In genomic region chr5:2038337-2039179, GRCh38 we compare ENCODE assay signal across 8 cellular contexts.
A peak's percentile ranks its signal among the peaks of the same experiment; 100 is the strongest.
DNase-seq lines count a peak whose midpoint lies in the region; ATAC-seq and TF ChIP-seq lines count a peak whose summit lies in the region.

No MANE protein-coding gene starts in this region.

- peak overlapping the region; percentile 78 to 79 for H3K27ac ChIP-seq in esophagus (ENCODE audit: low read depth in 2 of 2, low read length in 1 of 2)
- no peak overlapping the region for H3K27ac ChIP-seq in naive thymus-derived CD4-positive, alpha-beta T cell (ENCODE audit: low read depth, low read length)

- POLR2A ChIA-PET in naive thymus-derived CD4-positive, alpha-beta T cell (lab: Charles Lee) = no interaction called here

- no peaks in the 10 kb centered on the region for H3K9me3 ChIP-seq in esophagus (ENCODE audit: control insufficient read depth in 2 of 2, insufficient read depth in 1 of 2, low read depth in 1 of 2, low read length in 1 of 2)
- H3K9me3 ChIP-seq in naive thymus-derived CD4-positive, alpha-beta T cell (ENCODE audit: control insufficient read depth in 2 of 3, low read length in 3 of 3) = no peaks in the 10 kb centered on the region

- intact Hi-C loops in naive thymus-derived CD4-positive, alpha-beta T cell (cut with micrococcal nuclease) = loop anchor here in 1 of 2 donors (1.0 kb wide), 2 partner anchors 301 to 371 kb away; no protein-coding TSS in a partner anchor

- peaks cover 0 to 6% of the 10 kb centered on the region in 2 donors for H3K4me1 ChIP-seq in esophagus (ENCODE audit: control insufficient read depth in 2 of 2, insufficient read depth in 2 of 2, low read length in 1 of 2)
- no peaks in the 10 kb centered on the region for H3K4me1 ChIP-seq in naive thymus-derived CD4-positive, alpha-beta T cell (ENCODE audit: control insufficient read depth in 2 of 2, insufficient read depth in 2 of 2, low read length in 2 of 2)

- no peaks in the 10 kb centered on the region for H3K36me3 Mint-ChIP-seq in naive thymus-derived CD4-positive, alpha-beta T cell

- peaks cover 0 to under 1% of the 10 kb centered on the region in 2 donors for H3K27me3 ChIP-seq in esophagus (ENCODE audit: control insufficient read depth in 1 of 2, insufficient read depth in 2 of 2, low read length in 2 of 2)
- H3K27me3 ChIP-seq in naive thymus-derived CD4-positive, alpha-beta T cell (ENCODE audit: control insufficient read depth in 2 of 2, insufficient read depth in 2 of 2, low read length in 2 of 2) = peaks cover 0 to 8% of the 10 kb centered on the region in 2 donors

- H3K4me1 Mint-ChIP-seq in naive thymus-derived CD4-positive, alpha-beta T cell = no peaks in the 10 kb centered on the region

- CTCF ChIA-PET in naive thymus-derived CD4-positive, alpha-beta T cell (lab: Charles Lee) = no interaction called here

- H3K9me3 Mint-ChIP-seq in naive thymus-derived CD4-positive, alpha-beta T cell = peaks cover 0 to 2% (median 0%) of the 10 kb centered on the region in 11 donors

- TF ChIP-seq CTCF in AG09319 (IDR thresholded peaks at IDR 0.05; ENCODE audit: low read depth, low read length) = peak; percentile 59

- H3K27ac Mint-ChIP-seq in naive thymus-derived CD4-positive, alpha-beta T cell = no peak overlapping the region

- peak overlapping the region; percentile 44 to 77 (median 71) for H3K4me3 Mint-ChIP-seq in naive thymus-derived CD4-positive, alpha-beta T cell

- H3K4me3 ChIP-seq in esophagus (ENCODE audit: low read depth in 1 of 2, low read length in 2 of 2) = peak overlapping the region; percentile 39 to 44
- peak overlapping the region; percentile 42 for H3K4me3 ChIP-seq in naive thymus-derived CD4-positive, alpha-beta T cell (ENCODE audit: low read length)

- H3K36me3 ChIP-seq in esophagus (ENCODE audit: control insufficient read depth in 2 of 2, insufficient read depth in 2 of 2, low read length in 1 of 2) = no peaks in the 10 kb centered on the region
- H3K36me3 ChIP-seq in naive thymus-derived CD4-positive, alpha-beta T cell (ENCODE audit: control insufficient read depth in 2 of 3, insufficient read depth in 3 of 3, low read length in 3 of 3) = no peaks in the 10 kb centered on the region

- no peak for DNase-seq in AG09319 (ENCODE audit: extremely low read depth, low read depth)
- peak; percentile 45 for DNase-seq in NCI-H69 (lab: John Stamatoyannopoulos, UW)
- DNase-seq in activated T-cell treated with anti-CD3 and anti-CD28 coated beads for 1 hour (ENCODE audit: low read depth) = peak; percentile 46
- DNase-seq in naive thymus-derived CD4-positive, alpha-beta T cell = peak; percentile 26 to 73 (median 58)
- DNase-seq in stimulated activated naive CD4-positive, alpha-beta T cell treated with Interleukin-2 at 50 U/mL for 16 hours (lab: John Stamatoyannopoulos, UW) = peak; percentile 48

- WGBS in esophagus, 2 donors = 1 to 3% methylated on average over 41 to 57 of the region's 57 CpGs

- ATAC-seq in GM18907 (IDR thresholded peaks at IDR 0.05; ENCODE audit: unreplicated experiment) (peak; percentile 97), HG03139 (IDR thresholded peaks at IDR 0.05; ENCODE audit: unreplicated experiment) (peak; percentile 93)
- ATAC-seq in naive thymus-derived CD4-positive, alpha-beta T cell = peak; percentile 87

- H3K27me3 Mint-ChIP-seq in naive thymus-derived CD4-positive, alpha-beta T cell = peaks cover 20 to 73% (median 53%) of the 10 kb centered on the region in 5 donors
